Comparison of ENCODE assay signal across 12 cellular contexts in the genomic region with DNA sequence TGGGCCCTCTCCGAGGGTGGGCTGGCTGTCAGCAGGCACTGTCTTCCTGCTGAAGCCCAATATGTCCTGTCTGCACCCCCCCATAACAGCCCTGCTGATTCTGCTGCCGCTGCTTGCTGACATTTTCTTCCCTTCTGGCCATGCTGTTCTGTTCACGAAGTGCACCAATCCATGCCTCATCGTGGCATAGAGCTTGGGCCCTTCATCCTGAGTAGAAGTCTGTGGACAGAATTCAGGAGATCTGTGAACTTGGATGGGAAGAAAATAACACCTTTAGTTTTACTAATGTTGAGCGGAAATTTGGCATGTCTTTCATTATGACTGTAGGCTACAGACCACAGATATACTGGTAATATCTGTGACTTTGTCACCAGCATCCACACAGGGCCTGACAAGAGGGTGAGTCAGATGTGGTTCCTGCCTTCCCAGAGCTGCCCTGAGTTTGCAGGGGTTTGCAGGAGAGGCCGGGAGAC. TPM values are rescaled to one million over a fixed set of nuclear protein-coding genes. Genes with fewer than 3 reads are reported as not detected.
DNase-seq lines count a peak whose midpoint lies in the region; ATAC-seq and TF ChIP-seq lines count a peak whose summit lies in the region.
"Had no signal": no experiment of that assay in that cellular context is flagged by ENCODE, and none has a peak within 500 bp of the region (broad histone marks: within the 10 kb centered on the region; RNA-seq: fewer than 3 reads in every experiment).

No MANE protein-coding gene starts in this region.

- intact Hi-C loops in activated T-helper 1 cell treated with anti-CD3 and anti-CD28 coated beads, Interleukin-12 subunit alpha, Interleukin-12 subunit beta, Interleukin-2, Interleukin-4 antibody, amounts not matched to agents 30 ng/mL and 10 ng/mL and 1 ng/mL, durations not matched to agents 14 hours and 24 hours and 36 hours (cut with micrococcal nuclease), result no loop called here

- no peak overlapping the region for H2AFZ ChIP-seq in GM23338

- peaks cover 13% of the 10 kb centered on the region for H3K4me1 Mint-ChIP-seq in activated T-helper 1 cell treated with anti-CD3 and anti-CD28 coated beads, Interleukin-12 subunit alpha, Interleukin-12 subunit beta, Interleukin-2, Interleukin-4 antibody, amounts not matched to agents 30 ng/mL and 10 ng/mL and 1 ng/mL, durations not matched to agents 14 hours and 24 hours and 36 hours (ENCODE audit: low read depth)
- peaks cover 6% of the 10 kb centered on the region; the same call in 1 of the 3 replicates for H3K4me1 Mint-ChIP-seq in GM23338

- no peaks in the 10 kb centered on the region for H3K27me3 ChIP-seq in GM23338 (ENCODE audit: insufficient read depth)

- TF ChIP-seq CTCF in GM23338 (conservative IDR thresholded peaks at IDR 0.05; ENCODE audit: low read depth in 2 of 2), result no peak

- H3K4me3 Mint-ChIP-seq in activated T-helper 1 cell treated with anti-CD3 and anti-CD28 coated beads, Interleukin-12 subunit alpha, Interleukin-12 subunit beta, Interleukin-2, Interleukin-4 antibody, amounts not matched to agents 30 ng/mL and 10 ng/mL and 1 ng/mL, durations not matched to agents 14 hours and 24 hours and 36 hours, result no peak overlapping the region
- no peak overlapping the region for H3K4me3 Mint-ChIP-seq in GM23338

- H3K27ac Mint-ChIP-seq in activated T-helper 1 cell treated with anti-CD3 and anti-CD28 coated beads, Interleukin-12 subunit alpha, Interleukin-12 subunit beta, Interleukin-2, Interleukin-4 antibody, amounts not matched to agents 30 ng/mL and 10 ng/mL and 1 ng/mL, durations not matched to agents 14 hours and 24 hours and 36 hours, result peak overlapping the region; percentile 35
- no peak overlapping the region for H3K27ac Mint-ChIP-seq in GM23338

- no peaks in the 10 kb centered on the region for H3K36me3 ChIP-seq in GM23338 (ENCODE audit: insufficient read depth)

- no peak overlapping the region for H3K27ac ChIP-seq in GM23338 (ENCODE audit: low read depth)

- no peaks in the 10 kb centered on the region for H3K27me3 Mint-ChIP-seq in activated T-helper 1 cell treated with anti-CD3 and anti-CD28 coated beads, Interleukin-12 subunit alpha, Interleukin-12 subunit beta, Interleukin-2, Interleukin-4 antibody, amounts not matched to agents 30 ng/mL and 10 ng/mL and 1 ng/mL, durations not matched to agents 14 hours and 24 hours and 36 hours (ENCODE audit: insufficient read depth)
- H3K27me3 Mint-ChIP-seq in GM23338 (ENCODE audit: insufficient read depth, low read depth, poor library complexity), result no peaks in the 10 kb centered on the region

- no peaks in the 10 kb centered on the region for H3K36me3 Mint-ChIP-seq in activated T-helper 1 cell treated with anti-CD3 and anti-CD28 coated beads, Interleukin-12 subunit alpha, Interleukin-12 subunit beta, Interleukin-2, Interleukin-4 antibody, amounts not matched to agents 30 ng/mL and 10 ng/mL and 1 ng/mL, durations not matched to agents 14 hours and 24 hours and 36 hours (ENCODE audit: low read depth)
- peaks cover 2% of the 10 kb centered on the region; the same call in 1 of the 3 replicates for H3K36me3 Mint-ChIP-seq in GM23338 (ENCODE audit: low read depth)

- no peak overlapping the region for H3K4me2 ChIP-seq in GM23338

- no peaks in the 10 kb centered on the region for H3K4me1 ChIP-seq in GM23338 (ENCODE audit: insufficient read depth)

- H3K79me2 ChIP-seq in GM23338 (replicated peaks; ENCODE audit: insufficient read depth), result no peaks in the 10 kb centered on the region

- H3F3A ChIP-seq in GM23338 (replicated peaks; ENCODE audit: low read depth), result no peaks in the 10 kb centered on the region

- peak; percentile 56 for ATAC-seq in HG02938 (IDR thresholded peaks at IDR 0.05; ENCODE audit: unreplicated experiment)
- ATAC-seq in GM23338, result no peak
- no peak for ATAC-seq in HG03039 (IDR thresholded peaks at IDR 0.05; ENCODE audit: unreplicated experiment)

- H3K4me3 ChIP-seq in GM23338, result no peak overlapping the region

- no peaks in the 10 kb centered on the region for H4K20me1 ChIP-seq in GM23338 (replicated peaks; ENCODE audit: insufficient read depth)

- DNase-seq in stimulated activated CD4-positive, alpha-beta T cell treated with anti-CD3 and anti-CD28 coated beads, Interleukin-4, amount 100 ng/mL, for 24 hours, result peak; percentile 33
- DNase-seq in stimulated activated CD4-positive, alpha-beta T cell treated with anti-CD3 and anti-CD28 coated beads, Interleukin-4, amount 100 ng/mL, for 1 hour, result no peak
- DNase-seq in activated T-helper 1 cell treated with anti-CD3 and anti-CD28 coated beads, Interleukin-12 subunit alpha, Interleukin-12 subunit beta, Interleukin-2, Interleukin-4 antibody, amounts not matched to agents 30 ng/mL and 10 ng/mL and 1 ng/mL, durations not matched to agents 14 hours and 24 hours and 36 hours (ENCODE audit: low spot score), result no peak
- DNase-seq in GM23338 (ENCODE audit: low spot score), result no peak
- DNase-seq in NCI-H1694 treated with DMSO at 0.1 percent for 48 hours (lab: John Stamatoyannopoulos, UW), result no peak
- no peak for DNase-seq in NCI-H2196 treated with DMSO at 0.1 percent for 48 hours (lab: John Stamatoyannopoulos, UW; ENCODE audit: unreplicated experiment)
- DNase-seq: amniotic stem cell, NCI-H1694 had no signal

- H3K9me2 ChIP-seq in GM23338 (ENCODE audit: insufficient read depth), result no peaks in the 10 kb centered on the region

- H3K9me3 Mint-ChIP-seq in activated T-helper 1 cell treated with anti-CD3 and anti-CD28 coated beads, Interleukin-12 subunit alpha, Interleukin-12 subunit beta, Interleukin-2, Interleukin-4 antibody, amounts not matched to agents 30 ng/mL and 10 ng/mL and 1 ng/mL, durations not matched to agents 14 hours and 24 hours and 36 hours, result no peaks in the 10 kb centered on the region
- peaks cover 13% of the 10 kb centered on the region for H3K9me3 Mint-ChIP-seq in GM23338

TF ChIP-seq in GM23338, 12 proteins besides CTCF, POLR2A, EP300 and RAD21:
- TF ChIP-seq EZH2phosphoT487 (IDR thresholded peaks at IDR 0.05; ENCODE audit: unreplicated experiment), result no peak
- TF ChIP-seq STAT1 (IDR thresholded peaks at IDR 0.05; ENCODE audit: unreplicated experiment), result no peak
- TF ChIP-seq CREB1 (CRISPR knock-in tag; IDR thresholded peaks at IDR 0.05; ENCODE audit: low read depth), result no peak

RNA-seq across cellular contexts. Expression of gene KIAA0930, which starts 14.1 kb away (rescaled TPM):
- total RNA-seq in activated T-helper 1 cell treated with anti-CD3 and anti-CD28 coated beads, Interleukin-12 subunit alpha, Interleukin-12 subunit beta, Interleukin-2, Interleukin-4 antibody, amounts not matched to agents 30 ng/mL and 10 ng/mL and 1 ng/mL, durations not matched to agents 14 hours and 24 hours and 36 hours, result 45.5 and 48.7 TPM in 2 replicates
- 78.6 and 81.8 TPM in 2 replicates for total RNA-seq in GM23338 (2014; rRNA removed; shearing (Covaris generic))
- 15.0 and 19.1 TPM in 2 replicates for polyA plus RNA-seq in GM23338 (2016; fragmentation: Nextera tagmentation; extraction: Ambion mirVana)

RNA-seq across cellular contexts. Expression of gene UPK3A, which starts 29.9 kb away (rescaled TPM):
- not detected in 2 replicates for total RNA-seq in activated T-helper 1 cell treated with anti-CD3 and anti-CD28 coated beads, Interleukin-12 subunit alpha, Interleukin-12 subunit beta, Interleukin-2, Interleukin-4 antibody, amounts not matched to agents 30 ng/mL and 10 ng/mL and 1 ng/mL, durations not matched to agents 14 hours and 24 hours and 36 hours
- total RNA-seq in GM23338 (2014; rRNA removed; shearing (Covaris generic)), result 0.89 TPM in 1 of 2 replicates, not detected in the other
- 0.47 and 1.1 TPM in 2 replicates for polyA plus RNA-seq in GM23338 (2016; fragmentation: Nextera tagmentation; extraction: Ambion mirVana)
- total RNA-seq: myocyte had no signal
- polyA plus RNA-seq: BJ had no signal

RNA-seq across cellular contexts. Expression of gene FAM118A, which starts 54.9 kb away (rescaled TPM):
- total RNA-seq in activated T-helper 1 cell treated with anti-CD3 and anti-CD28 coated beads, Interleukin-12 subunit alpha, Interleukin-12 subunit beta, Interleukin-2, Interleukin-4 antibody, amounts not matched to agents 30 ng/mL and 10 ng/mL and 1 ng/mL, durations not matched to agents 14 hours and 24 hours and 36 hours, result 30.7 and 38.6 TPM in 2 replicates
- total RNA-seq in GM23338 (2014; rRNA removed; shearing (Covaris generic)), result 20.3 and 22.0 TPM in 2 replicates
- 9.8 and 11.9 TPM in 2 replicates for polyA plus RNA-seq in GM23338 (2016; fragmentation: Nextera tagmentation; extraction: Ambion mirVana)
